Comparison of ENCODE assay signal across 8 cellular contexts in genomic region chr1:41361495-41362356, GRCh38. TPM values are rescaled to one million over a fixed set of nuclear protein-coding genes. Genes with fewer than 3 reads are reported as not detected.
DNase-seq lines count a peak whose midpoint lies in the region; ATAC-seq and TF ChIP-seq lines count a peak whose summit lies in the region.

No MANE protein-coding gene starts in this region.

- peak overlapping the region; percentile 50 for H3K4me3 ChIP-seq in iPS-15b (ENCODE audit: low read depth, low read length)

- peak; percentile 38 for DNase-seq in Caki2 (ENCODE audit: low read depth)
- DNase-seq in activated CD8-positive, alpha-beta T cell treated with anti-CD3 and anti-CD28 coated beads for 36 hours, result peak; percentile 49
- DNase-seq in stimulated activated naive CD4-positive, alpha-beta T cell (lab: John Stamatoyannopoulos, UW), result peak in 5 of 6 experiments; percentile 14 to 52 (median 40)
- no peak for DNase-seq in Ammon's horn (ENCODE audit: low spot score)
- no peak for DNase-seq in A172 (ENCODE audit: low spot score)

- in situ Hi-C loops in Caki2 (cut with HindIII; ENCODE audit: low pct_unique_long_range_greater_than_20kb, low sequenced_read_pairs), result no loop called here

- no peaks in the 10 kb centered on the region for H3K9me3 Mint-ChIP-seq in activated CD8-positive, alpha-beta T cell treated with anti-CD3 and anti-CD28 coated beads for 36 hours

- POLR2A ChIA-PET in activated CD8-positive, alpha-beta T cell treated with anti-CD3 and anti-CD28 coated beads for 36 hours (lab: Charles Lee), result interaction anchor here (0.6 kb wide), 1 partner anchor 107 kb away, joined by 3 read pairs; no protein-coding TSS in a partner anchor

- peaks cover 7% of the 10 kb centered on the region for H3K4me1 Mint-ChIP-seq in activated CD8-positive, alpha-beta T cell treated with anti-CD3 and anti-CD28 coated beads for 36 hours (ENCODE audit: low read depth)

- H3K9ac ChIP-seq in iPS-15b (ENCODE audit: low read depth, low read length), result no peak overlapping the region

- no peak overlapping the region for H3K27ac Mint-ChIP-seq in activated CD8-positive, alpha-beta T cell treated with anti-CD3 and anti-CD28 coated beads for 36 hours

- no peaks in the 10 kb centered on the region for H3K9me3 ChIP-seq in iPS-15b (ENCODE audit: control insufficient read depth, insufficient read depth, low read length)

- peaks cover 18% of the 10 kb centered on the region for H3K4me1 ChIP-seq in iPS-15b (ENCODE audit: control insufficient read depth, insufficient read depth, low read length)

- peak overlapping the region; percentile 38 for H3K4me3 Mint-ChIP-seq in activated CD8-positive, alpha-beta T cell treated with anti-CD3 and anti-CD28 coated beads for 36 hours

- CTCF ChIA-PET in activated CD8-positive, alpha-beta T cell treated with anti-CD3 and anti-CD28 coated beads for 36 hours (lab: Charles Lee), result interaction anchor here (0.7 to 1.8 kb wide), 6 partner anchors 11 to 78 kb away, joined by 3 to 6 read pairs (median 3); no protein-coding TSS in a partner anchor

- H3K27me3 Mint-ChIP-seq in activated CD8-positive, alpha-beta T cell treated with anti-CD3 and anti-CD28 coated beads for 36 hours, result peaks cover 33% of the 10 kb centered on the region

- H3K36me3 ChIP-seq in iPS-15b (ENCODE audit: control insufficient read depth, insufficient read depth, low read length), result no peaks in the 10 kb centered on the region

- TF ChIP-seq CTCF in activated CD8-positive, alpha-beta T cell treated with anti-CD3 and anti-CD28 coated beads for 36 hours (IDR thresholded peaks at IDR 0.05), result no peak

- peak; percentile 29 for ATAC-seq in GM19351 (IDR thresholded peaks at IDR 0.05; ENCODE audit: unreplicated experiment)
- ATAC-seq in HG03460 (IDR thresholded peaks at IDR 0.05; ENCODE audit: unreplicated experiment), result peak; percentile 29
- ATAC-seq in activated CD8-positive, alpha-beta T cell treated with anti-CD3 and anti-CD28 coated beads for 36 hours, result no peak

- H3K27me3 ChIP-seq in iPS-15b (ENCODE audit: control insufficient read depth, insufficient read depth, low read length), result peaks cover 69% of the 10 kb centered on the region

- no peaks in the 10 kb centered on the region for H3K36me3 Mint-ChIP-seq in activated CD8-positive, alpha-beta T cell treated with anti-CD3 and anti-CD28 coated beads for 36 hours (ENCODE audit: low read depth)

- intact Hi-C loops in activated CD8-positive, alpha-beta T cell treated with anti-CD3 and anti-CD28 coated beads for 36 hours (cut with micrococcal nuclease), result no loop called here

RNA-seq across cellular contexts. Expression of gene FOXO6, which starts 0.5 kb away (rescaled TPM):
- total RNA-seq in Caki2 (2014; rRNA removed; shearing (Covaris generic); ENCODE audit: low replicate concordance), result 0.14 TPM in 1 of 2 replicates, not detected in the other
- total RNA-seq in activated CD8-positive, alpha-beta T cell treated with anti-CD3 and anti-CD28 coated beads for 36 hours, result under 1 TPM; 0.49 to 0.68 TPM
- 0.47 and 1.0 TPM in 2 replicates for total RNA-seq in A172 (2014; rRNA removed; shearing (Covaris generic))

Comparison
In these comparisons a context has a peak if more than half of its experiments do, and no peak if none do; other contexts are left out.
1. DNase-seq: peak in Caki2 (single experiment), activated CD8-positive, alpha-beta T cell treated with anti-CD3 and anti-CD28 coated beads for 36 hours (single experiment) and stimulated activated naive CD4-positive, alpha-beta T cell (5 of 6); none in Ammon's horn (single experiment) and A172 (single experiment).